Comparison of ENCODE assay signal across 9 cellular contexts in the genomic region with DNA sequence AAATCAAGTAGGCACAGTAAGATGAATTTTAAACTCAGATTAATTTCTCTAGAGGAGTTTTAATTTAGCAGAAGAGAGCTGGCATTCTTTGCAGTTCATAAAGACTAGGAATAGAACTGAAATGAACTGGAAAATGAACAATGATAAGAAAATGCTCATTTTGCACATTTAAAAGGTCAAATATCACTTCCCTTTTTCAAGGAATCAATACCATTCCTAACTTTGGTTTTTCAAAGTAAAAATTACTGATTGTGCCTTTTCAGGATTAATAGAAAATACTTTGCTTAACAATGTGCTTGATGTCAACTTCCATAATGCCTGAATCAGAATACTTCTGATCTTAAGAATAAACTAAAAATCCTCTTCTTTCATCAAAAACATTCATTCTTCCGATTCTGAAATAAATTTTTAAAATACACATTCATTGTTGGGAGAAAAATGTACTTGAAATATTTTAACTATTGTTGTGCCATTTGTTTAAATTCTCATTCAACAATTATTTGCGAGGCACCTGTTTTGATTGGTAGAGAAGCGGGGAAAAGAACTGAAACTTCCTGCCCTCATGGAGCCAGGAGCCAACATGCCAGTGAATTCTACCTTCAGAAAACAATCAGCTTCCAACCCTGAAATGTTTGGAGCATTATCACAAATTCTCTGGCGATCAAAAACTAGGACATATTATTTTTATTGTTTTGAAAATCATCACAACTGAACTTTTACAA. TPM values are rescaled to one million over a fixed set of nuclear protein-coding genes. Genes with fewer than 3 reads are reported as not detected.
DNase-seq lines count a peak whose midpoint lies in the region; ATAC-seq and TF ChIP-seq lines count a peak whose summit lies in the region.
"Had no signal": no experiment of that assay in that cellular context is flagged by ENCODE, and none has a peak within 500 bp of the region (broad histone marks: within the 10 kb centered on the region; RNA-seq: fewer than 3 reads in every experiment).

No MANE protein-coding gene starts in this region.

- peaks cover 24% of the 10 kb centered on the region for H3K4me1 Mint-ChIP-seq in activated CD8-positive, alpha-beta memory T cell treated with anti-CD3 and anti-CD28 coated beads, Interleukin-2, amount 10 ng/mL, durations not matched to agents 7 days and 5 days

- peak overlapping the region; percentile 90 for H3K9ac ChIP-seq in iPS-18a (ENCODE audit: low read length)

- H3K36me3 Mint-ChIP-seq in activated CD8-positive, alpha-beta memory T cell treated with anti-CD3 and anti-CD28 coated beads, Interleukin-2, amount 10 ng/mL, durations not matched to agents 7 days and 5 days: peaks cover 13% of the 10 kb centered on the region

- H3K27me3 Mint-ChIP-seq in activated CD8-positive, alpha-beta memory T cell treated with anti-CD3 and anti-CD28 coated beads, Interleukin-2, amount 10 ng/mL, durations not matched to agents 7 days and 5 days: no peaks in the 10 kb centered on the region
- H3K27me3 Mint-ChIP-seq: stimulated activated naive CD8-positive, alpha-beta T cell treated with anti-CD3 and anti-CD28 coated beads, Interleukin-15, Interleukin-2, amounts not matched to agents 100 ng/mL and 50 ng/mL, for 24 hours had no signal

- H3K4me1 ChIP-seq in iPS-18a (ENCODE audit: control insufficient read depth, low read depth, low read length): peaks cover 30% of the 10 kb centered on the region
- peaks cover 61% of the 10 kb centered on the region for H3K4me1 ChIP-seq in suprapubic skin

- H3K27ac Mint-ChIP-seq in activated CD8-positive, alpha-beta memory T cell treated with anti-CD3 and anti-CD28 coated beads, Interleukin-2, amount 10 ng/mL, durations not matched to agents 7 days and 5 days: no peak overlapping the region

- H3K27ac ChIP-seq in iPS-18a (ENCODE audit: low read length) (no peak overlapping the region), suprapubic skin (no peak overlapping the region)

- H3K9me3 ChIP-seq in iPS-18a (ENCODE audit: control insufficient read depth, low read depth, low read length): no peaks in the 10 kb centered on the region
- no peaks in the 10 kb centered on the region for H3K9me3 ChIP-seq in suprapubic skin

- H3K4me3 ChIP-seq in WI38 (ENCODE audit: low read depth, low read length) (peak overlapping the region; percentile 89), iPS-18a (ENCODE audit: low read length) (peak overlapping the region; percentile 86), suprapubic skin (peak overlapping the region; percentile 100)

- H3K36me3 ChIP-seq in iPS-18a (ENCODE audit: control insufficient read depth, low read depth, low read length) (no peaks in the 10 kb centered on the region), suprapubic skin (peaks cover 2% of the 10 kb centered on the region)

- no peak for DNase-seq in activated CD8-positive, alpha-beta memory T cell treated with anti-CD3 and anti-CD28 coated beads, Interleukin-2, amount 10 ng/mL, durations not matched to agents 7 days and 5 days
- no peak for DNase-seq in activated CD8-positive, alpha-beta memory T cell treated with anti-CD3 and anti-CD28 coated beads, Interleukin-2, amount 50 U/mL, for 4 hours
- DNase-seq in suprapubic skin (ENCODE audit: low spot score in 2 of 2) (no peak), NCI-H146 treated with DMSO at 0.1 percent for 48 hours (lab: John Stamatoyannopoulos, UW; ENCODE audit: unreplicated experiment) (no peak), HuH-7 (ENCODE audit: low spot score) (no peak), SKM-1 treated with dmso at 0.1 percent for 144 hours (lab: John Stamatoyannopoulos, UW; ENCODE audit: unreplicated experiment) (no peak)

- ATAC-seq in activated CD8-positive, alpha-beta memory T cell treated with anti-CD3 and anti-CD28 coated beads, Interleukin-2, amount 10 ng/mL, durations not matched to agents 7 days and 5 days: no peak

- no peak for TF ChIP-seq EP300 in suprapubic skin (IDR thresholded peaks at IDR 0.05)

- no peak for TF ChIP-seq CTCF in WI38 (IDR thresholded peaks at IDR 0.05; ENCODE audit: low read depth, low read length)
- no peak for TF ChIP-seq CTCF in suprapubic skin (IDR thresholded peaks at IDR 0.05)

- WGBS in suprapubic skin: 52% methylated on average over 4 of the region's 4 CpGs

- no peaks in the 10 kb centered on the region for H3K9me3 Mint-ChIP-seq in activated CD8-positive, alpha-beta memory T cell treated with anti-CD3 and anti-CD28 coated beads, Interleukin-2, amount 10 ng/mL, durations not matched to agents 7 days and 5 days (ENCODE audit: low read depth)
- H3K9me3 Mint-ChIP-seq: stimulated activated naive CD8-positive, alpha-beta T cell treated with anti-CD3 and anti-CD28 coated beads, Interleukin-15, Interleukin-2, amounts not matched to agents 100 ng/mL and 50 ng/mL, for 24 hours had no signal

- no peak for TF ChIP-seq POLR2A in suprapubic skin (IDR thresholded peaks at IDR 0.05)

- H3K4me3 Mint-ChIP-seq in activated CD8-positive, alpha-beta memory T cell treated with anti-CD3 and anti-CD28 coated beads, Interleukin-2, amount 10 ng/mL, durations not matched to agents 7 days and 5 days: peak overlapping the region; percentile 84
- H3K4me3 Mint-ChIP-seq: stimulated activated naive CD8-positive, alpha-beta T cell treated with anti-CD3 and anti-CD28 coated beads, Interleukin-15, Interleukin-2, amounts not matched to agents 100 ng/mL and 50 ng/mL, for 24 hours had no signal

- CTCF ChIA-PET in activated CD8-positive, alpha-beta memory T cell treated with anti-CD3 and anti-CD28 coated beads, Interleukin-2, amount 10 ng/mL, durations not matched to agents 7 days and 5 days (lab: Charles Lee): no interaction called here

- H3K27me3 ChIP-seq in iPS-18a (ENCODE audit: control insufficient read depth, insufficient read depth, low read length) (no peaks in the 10 kb centered on the region), suprapubic skin (no peaks in the 10 kb centered on the region)

RNA-seq across cellular contexts. Expression of a gene that starts 2.1 kb away (rescaled TPM):
- 10 to 100 TPM; 52.0 to 53.9 TPM for total RNA-seq in activated CD8-positive, alpha-beta memory T cell treated with anti-CD3 and anti-CD28 coated beads, Interleukin-2, amount 10 ng/mL, durations not matched to agents 7 days and 5 days
- total RNA-seq in suprapubic skin: 10 to 100 TPM; 23.6 to 41.5 (median 29.3) TPM
